ENCODE assay signal across 10 cellular contexts in genomic region chr10:89367529-89367928, GRCh38. TPM values are rescaled to one million over a fixed set of nuclear protein-coding genes. Genes with fewer than 3 reads are reported as not detected.
DNase-seq lines count a peak whose midpoint lies in the region; ATAC-seq, FAIRE-seq and TF ChIP-seq lines count a peak whose summit lies in the region.
"Had no signal": no experiment of that assay in that cellular context is flagged by ENCODE, and none has a peak within 500 bp of the region (broad histone marks: within the 10 kb centered on the region; RNA-seq: fewer than 3 reads in every experiment).

No MANE protein-coding gene starts in this region.

- DNase-seq in GM12891 (ENCODE audit: insufficient read length, low spot score): no peak
- DNase-seq in hepatocyte (ENCODE audit: low spot score): no peak
- no peak for DNase-seq in COLO829 (ENCODE audit: low spot score)
- DNase-seq in activated CD8-positive, alpha-beta memory T cell treated with anti-CD3 and anti-CD28 coated beads, Interleukin-2, amount 50 U/mL, for 48 hours: no peak
- DNase-seq in NOMO-1 (lab: John Stamatoyannopoulos, UW; ENCODE audit: unreplicated experiment in 2 of 2): no peak
- no peak for DNase-seq in BE2C

- peaks cover 15% of the 10 kb centered on the region for H3K4me1 ChIP-seq in hepatocyte (ENCODE audit: insufficient read depth)
- H3K4me1 ChIP-seq in BE2C: no peaks in the 10 kb centered on the region

- peak; percentile 83 for FAIRE-seq in GM12891 (lab: Jason Lieb, UNC)

- no peaks in the 10 kb centered on the region for H4K20me1 ChIP-seq in hepatocyte (ENCODE audit: insufficient read depth, poor library complexity, severe bottlenecking)

- H3K27ac ChIP-seq in hepatocyte: peak overlapping the region; percentile 39

- H2AFZ ChIP-seq in hepatocyte: no peak overlapping the region

- H3K27me3 ChIP-seq in hepatocyte: no peaks in the 10 kb centered on the region
- no peaks in the 10 kb centered on the region for H3K27me3 ChIP-seq in BE2C

- H3K79me2 ChIP-seq in hepatocyte: no peaks in the 10 kb centered on the region

- no peaks in the 10 kb centered on the region for H3K9me3 ChIP-seq in hepatocyte (ENCODE audit: low read depth)
- no peaks in the 10 kb centered on the region for H3K9me3 ChIP-seq in BE2C

- H3K36me3 ChIP-seq in hepatocyte (replicated peaks; ENCODE audit: insufficient read depth, low read depth): no peaks in the 10 kb centered on the region
- H3K36me3 ChIP-seq in BE2C: no peaks in the 10 kb centered on the region

- H3K4me3 ChIP-seq in hepatocyte (no peak overlapping the region), BE2C (ENCODE audit: low read depth, low read length) (no peak overlapping the region)

- H3K4me2 ChIP-seq in hepatocyte: no peak overlapping the region

- TF ChIP-seq CTCF in hepatocyte (IDR thresholded peaks at IDR 0.05; ENCODE audit: poor library complexity) (no peak), BE2C (IDR thresholded peaks at IDR 0.05; ENCODE audit: low read depth, low read length) (no peak)

- ATAC-seq in GM19468 (IDR thresholded peaks at IDR 0.05; ENCODE audit: extremely low read depth, unreplicated experiment) (peak; percentile 18), HG03439 (IDR thresholded peaks at IDR 0.05; ENCODE audit: unreplicated experiment) (peak; percentile 67)

- no peak for TF ChIP-seq POLR2A in GM12891 (IDR thresholded peaks at IDR 0.05; ENCODE audit: low read depth, low read length)

- 73% methylated on average over 4 of the region's 4 CpGs for WGBS in hepatocyte (ENCODE audit: low lambda C conversion rate, missing lambda C conversion rate)

- H3K9me2 ChIP-seq in hepatocyte (replicated peaks; ENCODE audit: insufficient read depth): no peaks in the 10 kb centered on the region

TF ChIP-seq in GM12891, 5 proteins besides CTCF, POLR2A, EP300 and RAD21:
- TF ChIP-seq POLR2AphosphoS5 (IDR thresholded peaks at IDR 0.05; ENCODE audit: low read depth, low read length) (no peak), POU2F2 (IDR thresholded peaks at IDR 0.05; ENCODE audit: low read depth, low read length) (peak; percentile 45; the same call in 1 of the 2 replicates), PAX5 (IDR thresholded peaks at IDR 0.05; ENCODE audit: insufficient read depth, low read length, severe bottlenecking) (no peak), TAF1 (IDR thresholded peaks at IDR 0.05; ENCODE audit: low read depth, low read length) (no peak), SPI1 (IDR thresholded peaks at IDR 0.05; ENCODE audit: low read depth, low read length) (no peak)

RNA-seq across cellular contexts. Expression of gene IFIT1B, which starts 10.3 kb away (rescaled TPM):
- not detected for polyA plus RNA-seq in GM12891 (2012; ENCODE audit: low read depth, missing spikeins)
- total RNA-seq in hepatocyte: not detected in 2 replicates
- not detected in 2 replicates for polyA plus RNA-seq in hepatocyte
- not detected for polyA plus RNA-seq in BE2C (2012; ENCODE audit: insufficient read depth, insufficient read length, low read depth)
- total RNA-seq: lower leg skin, NCI-H460 had no signal

RNA-seq across cellular contexts. Expression of gene IFIT1, which starts 24.9 kb away (rescaled TPM):
- 15.8 TPM for polyA plus RNA-seq in GM12891 (2012; ENCODE audit: low read depth, missing spikeins)
- total RNA-seq in hepatocyte: 14.7 and 15.1 TPM in 2 replicates
- 5.6 and 8.2 TPM in 2 replicates for polyA plus RNA-seq in hepatocyte
- 1.1 TPM for polyA plus RNA-seq in BE2C (2012; ENCODE audit: insufficient read depth, insufficient read length, low read depth)

RNA-seq across cellular contexts. Expression of gene IFIT3, which starts 39.7 kb away (rescaled TPM):
- 42.4 TPM for polyA plus RNA-seq in GM12891 (2012; ENCODE audit: low read depth, missing spikeins)
- 10.5 and 10.8 TPM in 2 replicates for total RNA-seq in hepatocyte
- polyA plus RNA-seq in hepatocyte: 6.9 and 8.6 TPM in 2 replicates
- polyA plus RNA-seq in BE2C (2012; ENCODE audit: insufficient read depth, insufficient read length, low read depth): 0.71 TPM

RNA-seq across cellular contexts. Expression of gene IFIT5, which starts 46.8 kb away (rescaled TPM):
- 4.2 TPM for polyA plus RNA-seq in GM12891 (2012; ENCODE audit: low read depth, missing spikeins)
- total RNA-seq in hepatocyte: 17.1 and 17.5 TPM in 2 replicates
- polyA plus RNA-seq in hepatocyte: 6.5 and 7.3 TPM in 2 replicates
- polyA plus RNA-seq in BE2C (2012; ENCODE audit: insufficient read depth, insufficient read length, low read depth): 11.6 TPM
